Comparison of ENCODE assay signal across 8 cellular contexts in the genomic region with DNA sequence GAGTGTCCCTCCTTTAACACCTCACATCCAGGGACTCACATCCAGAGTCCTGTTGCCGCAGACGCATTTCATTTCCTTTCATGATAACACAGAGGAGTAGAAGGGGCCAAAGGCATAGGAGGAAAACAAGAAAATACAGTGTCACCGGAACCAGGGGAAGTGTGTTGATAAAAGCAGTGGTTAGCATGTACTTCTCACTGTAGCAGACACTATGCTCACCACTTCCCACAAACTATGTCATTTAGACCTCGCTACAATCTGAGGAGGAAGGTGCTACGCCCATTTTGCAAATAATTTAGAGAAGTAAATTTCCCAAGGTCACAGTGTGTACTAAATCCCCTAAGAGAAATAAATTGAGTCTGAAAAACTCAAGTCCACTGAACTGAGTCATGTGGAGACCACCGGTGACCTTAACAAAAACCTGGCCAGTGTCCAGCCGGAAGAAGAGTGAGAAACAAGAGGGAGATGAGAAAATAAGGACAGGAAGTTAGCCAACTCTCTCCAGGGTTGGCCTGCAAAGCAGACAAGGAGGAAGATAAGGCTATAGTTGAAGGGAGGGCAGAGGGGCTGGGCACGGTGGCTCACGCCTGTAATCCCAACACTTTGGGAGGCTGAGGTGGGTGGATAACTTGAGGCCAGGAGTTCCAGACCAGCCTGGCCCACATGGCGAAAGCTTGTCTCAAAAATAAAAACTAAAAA. TPM values are rescaled to one million over a fixed set of nuclear protein-coding genes. Genes with fewer than 3 reads are reported as not detected.
DNase-seq lines count a peak whose midpoint lies in the region; ATAC-seq and TF ChIP-seq lines count a peak whose summit lies in the region.

No MANE protein-coding gene starts in this region.

- H3K36me3 ChIP-seq in Loucy (ENCODE audit: insufficient read depth, low read length) = no peaks in the 10 kb centered on the region
- H3K36me3 ChIP-seq in esophagus squamous epithelium = no peaks in the 10 kb centered on the region
- H3K36me3 ChIP-seq in suprapubic skin = no peaks in the 10 kb centered on the region
- no peaks in the 10 kb centered on the region for H3K36me3 ChIP-seq in GM23248 (ENCODE audit: low read depth)

- H3K4me3 ChIP-seq in Loucy (ENCODE audit: low read length, poor library complexity, severe bottlenecking) = peak overlapping the region; percentile 60
- H3K4me3 ChIP-seq in esophagus squamous epithelium = no peak overlapping the region
- H3K4me3 ChIP-seq in suprapubic skin = no peak overlapping the region
- H3K4me3 ChIP-seq in GM23248 = no peak overlapping the region

- in situ Hi-C loops in GM23248 (cut with MboI) = no loop called here

- peak overlapping the region; percentile 18; the same call in 1 of the 2 replicates for H2AFZ ChIP-seq in Loucy (ENCODE audit: low read length)
- H2AFZ ChIP-seq in GM23248 = no peak overlapping the region

- H3K4me1 ChIP-seq in Loucy (ENCODE audit: insufficient read depth, low read length, poor library complexity, severe bottlenecking) (peaks cover 30% of the 10 kb centered on the region), esophagus squamous epithelium (peaks cover 25 to 75% (median 28%) of the 10 kb centered on the region in 3 donors), suprapubic skin (peaks cover 59% of the 10 kb centered on the region), GM23248 (ENCODE audit: insufficient read depth) (no peaks in the 10 kb centered on the region)

- peak overlapping the region; percentile 68 for H3K4me2 ChIP-seq in Loucy (ENCODE audit: low read depth, low read length, poor library complexity, severe bottlenecking)
- H3K4me2 ChIP-seq in GM23248 (ENCODE audit: unreplicated experiment) = no peak overlapping the region

- TF ChIP-seq EP300 in suprapubic skin (IDR thresholded peaks at IDR 0.05) = no peak

- no peak overlapping the region for H3K9ac ChIP-seq in Loucy (ENCODE audit: low read depth, low read length, poor library complexity, severe bottlenecking)
- H3K9ac ChIP-seq in GM23248 = no peak overlapping the region

- no peaks in the 10 kb centered on the region for H3K9me2 ChIP-seq in Loucy (replicated peaks; ENCODE audit: low read depth, low read length)
- no peaks in the 10 kb centered on the region for H3K9me2 ChIP-seq in GM23248 (ENCODE audit: insufficient read depth)

- no peak for TF ChIP-seq POLR2A in esophagus squamous epithelium (IDR thresholded peaks at IDR 0.05)
- no peak for TF ChIP-seq POLR2A in suprapubic skin (IDR thresholded peaks at IDR 0.05)

- H3K27ac ChIP-seq in esophagus squamous epithelium = peak overlapping the region; percentile 66 to 84 (median 76)
- peak overlapping the region; percentile 83 for H3K27ac ChIP-seq in suprapubic skin
- no peak overlapping the region for H3K27ac ChIP-seq in GM23248

- H3K27me3 ChIP-seq in Loucy (ENCODE audit: insufficient read depth, low read length, poor library complexity, severe bottlenecking) = no peaks in the 10 kb centered on the region
- H3K27me3 ChIP-seq in esophagus squamous epithelium = no peaks in the 10 kb centered on the region
- H3K27me3 ChIP-seq in suprapubic skin = no peaks in the 10 kb centered on the region
- peaks cover 26% of the 10 kb centered on the region for H3K27me3 ChIP-seq in GM23248 (replicated peaks; ENCODE audit: insufficient read depth)

- H3K9me3 ChIP-seq in Loucy (ENCODE audit: insufficient read depth, low read depth, low read length) = no peaks in the 10 kb centered on the region
- no peaks in the 10 kb centered on the region for H3K9me3 ChIP-seq in esophagus squamous epithelium
- no peaks in the 10 kb centered on the region for H3K9me3 ChIP-seq in suprapubic skin
- no peaks in the 10 kb centered on the region for H3K9me3 ChIP-seq in GM23248 (ENCODE audit: low read depth)

- intact Hi-C loops in esophagus squamous epithelium (cut with DNase I) = no loop called here

- H4K20me1 ChIP-seq in Loucy (ENCODE audit: insufficient read depth, low read length, poor library complexity, severe bottlenecking) = no peaks in the 10 kb centered on the region
- no peaks in the 10 kb centered on the region for H4K20me1 ChIP-seq in GM23248 (ENCODE audit: insufficient read depth)

- no peaks in the 10 kb centered on the region for H3K79me2 ChIP-seq in Loucy (ENCODE audit: insufficient read depth, low read length)
- H3K79me2 ChIP-seq in GM23248 (ENCODE audit: insufficient read depth) = no peaks in the 10 kb centered on the region

- TF ChIP-seq CTCF in Loucy (conservative IDR thresholded peaks at IDR 0.05; ENCODE audit: low read length) = no peak
- TF ChIP-seq CTCF in esophagus squamous epithelium (IDR thresholded peaks at IDR 0.05) = no peak
- TF ChIP-seq CTCF in suprapubic skin (IDR thresholded peaks at IDR 0.05) = no peak

- DNase-seq in ELF-1 (ENCODE audit: low read depth, low spot score) = peak; percentile 14
- no peak for DNase-seq in esophagus squamous epithelium (lab: John Stamatoyannopoulos, UW)
- DNase-seq in suprapubic skin (ENCODE audit: low spot score in 2 of 2) = no peak
- DNase-seq in NCI-H1092 treated with DMSO at 0.1 percent for 48 hours (lab: John Stamatoyannopoulos, UW) = no peak
- DNase-seq in SK-N-DZ (ENCODE audit: low spot score) = no peak
- no peak for DNase-seq in GM23248

- WGBS in esophagus squamous epithelium, 2 donors = 52 to 60% methylated on average over 9 to 10 of the region's 10 CpGs
- 65% methylated on average over 10 of the region's 10 CpGs for WGBS in suprapubic skin
- 84% methylated on average over 10 of the region's 10 CpGs for WGBS in GM23248 (ENCODE audit: low coverage in 1 of 2, low lambda C conversion rate in 2 of 2, missing lambda C conversion rate in 2 of 2), 2 experiments

- peaks cover 6% of the 10 kb centered on the region for H3F3A ChIP-seq in Loucy (ENCODE audit: low read depth)
- no peaks in the 10 kb centered on the region for H3F3A ChIP-seq in GM23248 (ENCODE audit: insufficient read depth)

- ATAC-seq in GM21390 (IDR thresholded peaks at IDR 0.05; ENCODE audit: unreplicated experiment) = peak; percentile 74

RNA-seq across cellular contexts. Expression of a gene that starts 25.8 kb away (rescaled TPM):
- total RNA-seq in esophagus squamous epithelium (10 to 100 TPM in 2 of 4 donors, 1 to 10 TPM in 2; 6.8 to 14.2 (median 10.5) TPM), suprapubic skin (10 to 100 TPM; 11.2 to 18.1 (median 16.4) TPM)
- polyA plus RNA-seq in SK-N-DZ (2014; cell fraction: cytosol; rRNA removed) = 0.02 and 0.05 TPM in 2 replicates
- not detected in 2 replicates for polyA plus RNA-seq in SK-N-DZ (2014; cell fraction: nucleus; rRNA removed)
- total RNA-seq in GM23248 (2014; rRNA removed; shearing (Covaris generic)) = 0.11 and 0.13 TPM in 2 replicates
- 0.32 and 0.46 TPM in 2 replicates for polyA plus RNA-seq in GM23248 (2016; fragmentation: Nextera tagmentation; extraction: Ambion mirVana)
